Comparison of ENCODE assay signal across 11 cellular contexts in genomic region chr12:82740-83139, GRCh38. TPM values are rescaled to one million over a fixed set of nuclear protein-coding genes. Genes with fewer than 3 reads are reported as not detected.
"Had no signal": no experiment of that assay in that cellular context is flagged by ENCODE, and none has a peak within 500 bp of the region (broad histone marks: within the 10 kb centered on the region; RNA-seq: fewer than 3 reads in every experiment).

No MANE protein-coding gene starts in this region.

- ATAC-seq: GM23338, HCT116, K562 had no signal

- H3K4me3 Mint-ChIP-seq: GM23338, HFFc6 had no signal

- H3K9me3 ChIP-seq: HAP-1 had no signal

- H3K27ac Mint-ChIP-seq: GM23338, HFFc6 had no signal

- H3K36me3 ChIP-seq: HAP-1 had no signal

- H3K4me2 ChIP-seq: GM23338 had no signal

- H3K4me3 ChIP-seq: GM23338, HAP-1, K562 had no signal

- H3K4me1 ChIP-seq: HAP-1 had no signal

- FAIRE-seq: HTR-8/SVneo, K562 had no signal

- DNase-seq: H7, HFFc6, IMR-90, KG1 had no signal

- H3K9me3 Mint-ChIP-seq: GM23338, HFFc6 had no signal

- H2AFZ ChIP-seq: GM23338 had no signal

RNA-seq across cellular contexts. Expression of gene IQSEC3, which starts 16.2 kb away (rescaled TPM):
- total RNA-seq: H4, HFFc6, HT-29, IMR-90 had no signal
